16 cellular contexts compared by ENCODE assay signal in genomic region chr15:71792521-71792920, GRCh38. TPM values are rescaled to one million over a fixed set of nuclear protein-coding genes. Genes with fewer than 3 reads are reported as not detected.
A peak's percentile ranks its signal among the peaks of the same experiment; 100 is the strongest.
DNase-seq lines count a peak whose midpoint lies in the region; ATAC-seq and TF ChIP-seq lines count a peak whose summit lies in the region.
"Had no signal": no experiment of that assay in that cellular context is flagged by ENCODE, and none has a peak within 500 bp of the region (broad histone marks: within the 10 kb centered on the region; RNA-seq: fewer than 3 reads in every experiment).

No MANE protein-coding gene starts in this region.

- H3K9me3 Mint-ChIP-seq in activated CD8-positive, alpha-beta memory T cell treated with anti-CD3 and anti-CD28 coated beads, Interleukin-2, amount 10 ng/mL, durations not matched to agents 7 days and 5 days (ENCODE audit: low read depth) = no peaks in the 10 kb centered on the region
- H3K9me3 Mint-ChIP-seq: activated naive CD8-positive, alpha-beta T cell treated with anti-CD3 and anti-CD28 coated beads, Interleukin-2, amount 10 ng/mL, durations not matched to agents 7 days and 5 days; natural killer cell treated with Interleukin-12 subunit alpha and Interleukin-12 subunit beta and Interleukin-15 and Interleukin-18, amount 100 ng/mL, for 72 hours had no signal

- no peak for TF ChIP-seq CTCF in fibroblast of mammary gland (conservative IDR thresholded peaks at IDR 0.05; ENCODE audit: control insufficient read depth, insufficient read depth, low read depth, low read length)
- no peak for TF ChIP-seq CTCF in retinal pigment epithelial cell (conservative IDR thresholded peaks at IDR 0.05; ENCODE audit: low read depth, low read length)

- no peak for ATAC-seq in activated CD8-positive, alpha-beta memory T cell treated with anti-CD3 and anti-CD28 coated beads, Interleukin-2, amount 10 ng/mL, durations not matched to agents 7 days and 5 days

- no peaks in the 10 kb centered on the region for H3K36me3 Mint-ChIP-seq in activated CD8-positive, alpha-beta memory T cell treated with anti-CD3 and anti-CD28 coated beads, Interleukin-2, amount 10 ng/mL, durations not matched to agents 7 days and 5 days
- H3K36me3 Mint-ChIP-seq: activated naive CD8-positive, alpha-beta T cell treated with anti-CD3 and anti-CD28 coated beads, Interleukin-2, amount 10 ng/mL, durations not matched to agents 7 days and 5 days; natural killer cell treated with Interleukin-12 subunit alpha and Interleukin-12 subunit beta and Interleukin-15 and Interleukin-18, amount 100 ng/mL, for 72 hours had no signal

- peaks cover 13% of the 10 kb centered on the region for H3K4me1 Mint-ChIP-seq in activated CD8-positive, alpha-beta memory T cell treated with anti-CD3 and anti-CD28 coated beads, Interleukin-2, amount 10 ng/mL, durations not matched to agents 7 days and 5 days
- H3K4me1 Mint-ChIP-seq: activated naive CD8-positive, alpha-beta T cell treated with anti-CD3 and anti-CD28 coated beads, Interleukin-2, amount 10 ng/mL, durations not matched to agents 7 days and 5 days had no signal

- no peak overlapping the region for H3K4me3 ChIP-seq in fibroblast of mammary gland (ENCODE audit: control insufficient read depth, low read depth, low read length)
- no peak overlapping the region for H3K4me3 ChIP-seq in retinal pigment epithelial cell (ENCODE audit: low read length)
- H3K4me3 ChIP-seq: sigmoid colon, testis had no signal

- H3K27me3 Mint-ChIP-seq in activated CD8-positive, alpha-beta memory T cell treated with anti-CD3 and anti-CD28 coated beads, Interleukin-2, amount 10 ng/mL, durations not matched to agents 7 days and 5 days = peaks cover 4% of the 10 kb centered on the region
- H3K27me3 Mint-ChIP-seq: activated naive CD8-positive, alpha-beta T cell treated with anti-CD3 and anti-CD28 coated beads, Interleukin-2, amount 10 ng/mL, durations not matched to agents 7 days and 5 days had no signal

- CTCF ChIA-PET in activated CD8-positive, alpha-beta memory T cell treated with anti-CD3 and anti-CD28 coated beads, Interleukin-2, amount 10 ng/mL, durations not matched to agents 7 days and 5 days (lab: Charles Lee) = interaction anchor here (1.0 kb wide), 1 partner anchor 9 kb away, joined by 3 read pairs; no protein-coding TSS in a partner anchor

- no peak overlapping the region for H3K27ac Mint-ChIP-seq in activated CD8-positive, alpha-beta memory T cell treated with anti-CD3 and anti-CD28 coated beads, Interleukin-2, amount 10 ng/mL, durations not matched to agents 7 days and 5 days
- H3K27ac Mint-ChIP-seq: activated naive CD8-positive, alpha-beta T cell treated with anti-CD3 and anti-CD28 coated beads, Interleukin-2, amount 10 ng/mL, durations not matched to agents 7 days and 5 days; natural killer cell treated with Interleukin-12 subunit alpha and Interleukin-12 subunit beta and Interleukin-15 and Interleukin-18, amount 100 ng/mL, for 72 hours had no signal

- no peak overlapping the region for H3K4me3 Mint-ChIP-seq in activated CD8-positive, alpha-beta memory T cell treated with anti-CD3 and anti-CD28 coated beads, Interleukin-2, amount 10 ng/mL, durations not matched to agents 7 days and 5 days
- H3K4me3 Mint-ChIP-seq: activated naive CD8-positive, alpha-beta T cell treated with anti-CD3 and anti-CD28 coated beads, Interleukin-2, amount 10 ng/mL, durations not matched to agents 7 days and 5 days; natural killer cell treated with Interleukin-12 subunit alpha and Interleukin-12 subunit beta and Interleukin-15 and Interleukin-18, amount 100 ng/mL, for 72 hours had no signal

- DNase-seq in H4 (ENCODE audit: low spot score) = peak; percentile 36
- DNase-seq in RPMI7951 (ENCODE audit: low read depth) = peak; percentile 70
- DNase-seq in fibroblast of mammary gland (ENCODE audit: low read depth) = peak; percentile 45
- DNase-seq in retinal pigment epithelial cell (ENCODE audit: low read depth) = peak; percentile 80
- no peak for DNase-seq in activated CD8-positive, alpha-beta memory T cell treated with anti-CD3 and anti-CD28 coated beads for 24 hours
- DNase-seq in activated CD8-positive, alpha-beta memory T cell treated with anti-CD3 and anti-CD28 coated beads, Interleukin-2, amount 10 ng/mL, durations not matched to agents 7 days and 5 days = no peak
- DNase-seq in NCI-H2196 treated with DMSO at 0.1 percent for 48 hours (lab: John Stamatoyannopoulos, UW; ENCODE audit: unreplicated experiment) = no peak
- DNase-seq: activated naive CD8-positive, alpha-beta T cell treated with anti-CD3 and anti-CD28 coated beads, Interleukin-2, amount 10 ng/mL, durations not matched to agents 7 days and 5 days; DND-41; effector CD8-positive, alpha-beta T cell; Kasumi-1; NCI-H2107; OCI-M1; testis had no signal

RNA-seq across cellular contexts. Expression of gene NR2E3, which starts 17.8 kb away (rescaled TPM):
- total RNA-seq in H4 (2014; rRNA removed; shearing (Covaris generic)) = not detected in 2 replicates
- total RNA-seq in RPMI7951 (2014; rRNA removed; shearing (Covaris generic)) = not detected in 2 replicates
- not detected for total RNA-seq in activated CD8-positive, alpha-beta memory T cell treated with anti-CD3 and anti-CD28 coated beads, Interleukin-2, amount 10 ng/mL, durations not matched to agents 7 days and 5 days
- total RNA-seq: activated naive CD8-positive, alpha-beta T cell treated with anti-CD3 and anti-CD28 coated beads, Interleukin-2, amount 10 ng/mL, durations not matched to agents 7 days and 5 days; natural killer cell treated with Interleukin-12 subunit alpha and Interleukin-12 subunit beta and Interleukin-15 and Interleukin-18, amount 100 ng/mL, for 72 hours had no signal

Comparison
In these comparisons a context has a peak if more than half of its experiments do, and no peak if none do; other contexts are left out.
1. DNase-seq: peak in H4 (single experiment), RPMI7951 (single experiment), fibroblast of mammary gland (single experiment) and retinal pigment epithelial cell (single experiment); none in activated CD8-positive, alpha-beta memory T cell treated with anti-CD3 and anti-CD28 coated beads for 24 hours (single experiment), activated CD8-positive, alpha-beta memory T cell treated with anti-CD3 and anti-CD28 coated beads, Interleukin-2, amount 10 ng/mL, durations not matched to agents 7 days and 5 days (single experiment) and NCI-H2196 treated with DMSO at 0.1 percent for 48 hours (single experiment).